23 cellular contexts compared by ENCODE assay signal in genomic region chr3:139318431-139318816, GRCh38. TPM values are rescaled to one million over a fixed set of nuclear protein-coding genes. Genes with fewer than 3 reads are reported as not detected.
DNase-seq lines count a peak whose midpoint lies in the region; ATAC-seq and TF ChIP-seq lines count a peak whose summit lies in the region.
"Had no signal": no experiment of that assay in that cellular context is flagged by ENCODE, and none has a peak within 500 bp of the region (broad histone marks: within the 10 kb centered on the region; RNA-seq: fewer than 3 reads in every experiment).

No MANE protein-coding gene starts in this region.

- DNase-seq in DMS53 (lab: John Stamatoyannopoulos, UW) (peak; percentile 5), DMS53 treated with DMSO at 0.1 percent for 48 hours (lab: John Stamatoyannopoulos, UW; ENCODE audit: unreplicated experiment) (no peak), COR-L47 (lab: John Stamatoyannopoulos, UW) (peak; percentile 66), NCI-H146 treated with DMSO at 0.1 percent for 48 hours (lab: John Stamatoyannopoulos, UW; ENCODE audit: unreplicated experiment) (peak; percentile 33), epithelial cell of esophagus (ENCODE audit: low read depth) (peak; percentile 68)
- DNase-seq in activated CD4-positive, alpha-beta T cell treated with anti-CD3 and anti-CD28 coated beads, Interleukin-2, amount 10 ng/mL, durations not matched to agents 24 days and 14 days: no peak
- DNase-seq: 8988T; activated CD4-positive, alpha-beta memory T cell treated with anti-CD3 and anti-CD28 coated beads for 36 hours; activated gamma-delta T cell; AML-193; brain microvascular endothelial cell; Caco-2; heart right ventricle; NCI-H2029 treated with DMSO at 0.1 percent for 48 hours; NCI-H526 treated with DMSO at 0.1 percent for 48 hours; stimulated activated CD4-positive, alpha-beta T cell treated with anti-CD3 and anti-CD28 coated beads, Interleukin-4, amount 100 ng/mL, for 1 hour; stimulated activated naive CD8-positive, alpha-beta T cell treated with anti-CD3 and anti-CD28 coated beads, Interleukin-15, amount 100 ng/mL, for 72 hours; T-helper 2 cell; upper lobe of left lung; WERI-Rb-1 had no signal

- TF ChIP-seq CTCF in epithelial cell of esophagus (IDR thresholded peaks at IDR 0.05; ENCODE audit: insufficient read depth, low read depth, low read length, missing control alignments): no peak

- peaks cover 11% of the 10 kb centered on the region for H3K27me3 Mint-ChIP-seq in activated CD4-positive, alpha-beta T cell treated with anti-CD3 and anti-CD28 coated beads, Interleukin-2, amount 10 ng/mL, durations not matched to agents 24 days and 14 days

- intact Hi-C loops in activated CD4-positive, alpha-beta T cell treated with anti-CD3 and anti-CD28 coated beads, Interleukin-2, amount 10 ng/mL, durations not matched to agents 24 days and 14 days (cut with micrococcal nuclease): no loop called here

- H3K4me1 Mint-ChIP-seq in activated CD4-positive, alpha-beta T cell treated with anti-CD3 and anti-CD28 coated beads, Interleukin-2, amount 10 ng/mL, durations not matched to agents 24 days and 14 days: no peaks in the 10 kb centered on the region
- H3K4me1 Mint-ChIP-seq: stimulated activated naive CD8-positive, alpha-beta T cell treated with anti-CD3 and anti-CD28 coated beads, Interleukin-15, amount 100 ng/mL, for 72 hours had no signal

- ATAC-seq in GM19023 (IDR thresholded peaks at IDR 0.05; ENCODE audit: unreplicated experiment) (no peak), HG03457 (IDR thresholded peaks at IDR 0.05; ENCODE audit: unreplicated experiment) (no peak)
- ATAC-seq: heart right ventricle; stimulated activated naive CD8-positive, alpha-beta T cell treated with anti-CD3 and anti-CD28 coated beads, Interleukin-15, amount 100 ng/mL, for 72 hours had no signal

- H3K9me3 Mint-ChIP-seq in activated CD4-positive, alpha-beta T cell treated with anti-CD3 and anti-CD28 coated beads, Interleukin-2, amount 10 ng/mL, durations not matched to agents 24 days and 14 days: no peaks in the 10 kb centered on the region
- H3K9me3 Mint-ChIP-seq: activated CD4-positive, alpha-beta memory T cell treated with anti-CD3 and anti-CD28 coated beads for 36 hours; stimulated activated naive CD8-positive, alpha-beta T cell treated with anti-CD3 and anti-CD28 coated beads, Interleukin-15, amount 100 ng/mL, for 72 hours had no signal

- H3K36me3 Mint-ChIP-seq in activated CD4-positive, alpha-beta T cell treated with anti-CD3 and anti-CD28 coated beads, Interleukin-2, amount 10 ng/mL, durations not matched to agents 24 days and 14 days (ENCODE audit: low read depth): no peaks in the 10 kb centered on the region
- H3K36me3 Mint-ChIP-seq: activated CD4-positive, alpha-beta memory T cell treated with anti-CD3 and anti-CD28 coated beads for 36 hours had no signal

- H3K27ac Mint-ChIP-seq in activated CD4-positive, alpha-beta T cell treated with anti-CD3 and anti-CD28 coated beads, Interleukin-2, amount 10 ng/mL, durations not matched to agents 24 days and 14 days: no peak overlapping the region
- H3K27ac Mint-ChIP-seq: activated CD4-positive, alpha-beta memory T cell treated with anti-CD3 and anti-CD28 coated beads for 36 hours; stimulated activated naive CD8-positive, alpha-beta T cell treated with anti-CD3 and anti-CD28 coated beads, Interleukin-15, amount 100 ng/mL, for 72 hours had no signal

- no peak overlapping the region for H3K4me3 ChIP-seq in epithelial cell of esophagus (ENCODE audit: low read length)
- H3K4me3 ChIP-seq: heart right ventricle, SJSA1, upper lobe of left lung had no signal

- no peak overlapping the region for H3K4me3 Mint-ChIP-seq in activated CD4-positive, alpha-beta T cell treated with anti-CD3 and anti-CD28 coated beads, Interleukin-2, amount 10 ng/mL, durations not matched to agents 24 days and 14 days
- H3K4me3 Mint-ChIP-seq: activated CD4-positive, alpha-beta memory T cell treated with anti-CD3 and anti-CD28 coated beads for 36 hours; stimulated activated naive CD8-positive, alpha-beta T cell treated with anti-CD3 and anti-CD28 coated beads, Interleukin-15, amount 100 ng/mL, for 72 hours had no signal

RNA-seq across cellular contexts. Expression of gene MRPS22, which starts 25.4 kb away (rescaled TPM):
- total RNA-seq in activated CD4-positive, alpha-beta T cell treated with anti-CD3 and anti-CD28 coated beads, Interleukin-2, amount 10 ng/mL, durations not matched to agents 24 days and 14 days: 55.8 and 59.7 TPM in 2 replicates

Comparison
In these comparisons a context has a peak if more than half of its experiments do, and no peak if none do; other contexts are left out.
1. DNase-seq: peak in DMS53 (single experiment), COR-L47 (single experiment), NCI-H146 treated with DMSO at 0.1 percent for 48 hours (single experiment) and epithelial cell of esophagus (single experiment); none in DMS53 treated with DMSO at 0.1 percent for 48 hours (single experiment) and activated CD4-positive, alpha-beta T cell treated with anti-CD3 and anti-CD28 coated beads, Interleukin-2, amount 10 ng/mL, durations not matched to agents 24 days and 14 days (single experiment).